Comparison of ENCODE assay signal across 10 cellular contexts in the genomic region with DNA sequence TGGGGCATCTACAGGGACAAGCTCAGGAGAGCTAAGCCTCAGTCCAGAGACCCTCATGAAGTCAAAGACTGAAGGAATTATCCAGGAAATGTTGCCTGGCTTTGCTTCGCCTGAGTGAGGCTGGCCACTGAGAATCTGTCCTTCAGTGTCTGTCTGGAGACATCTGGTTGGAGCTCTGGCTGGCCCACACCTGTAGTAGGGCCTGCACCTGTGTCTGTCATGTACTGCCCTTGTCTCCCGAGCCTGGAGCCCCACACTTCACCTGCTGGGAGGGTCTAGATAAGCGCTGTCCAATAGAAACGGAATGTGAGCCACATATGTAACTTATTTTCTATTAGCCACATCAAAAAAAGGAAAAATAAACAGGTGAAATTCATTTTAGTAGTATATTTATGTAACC. TPM values are rescaled to one million over a fixed set of nuclear protein-coding genes. Genes with fewer than 3 reads are reported as not detected.
DNase-seq lines count a peak whose midpoint lies in the region; ATAC-seq and TF ChIP-seq lines count a peak whose summit lies in the region.
"Had no signal": no experiment of that assay in that cellular context is flagged by ENCODE, and none has a peak within 500 bp of the region (broad histone marks: within the 10 kb centered on the region; RNA-seq: fewer than 3 reads in every experiment).

No MANE protein-coding gene starts in this region.

- intact Hi-C loops in Right ventricle myocardium inferior (cut with DNase I) = no loop called here

- H3K27ac ChIP-seq in right atrium auricular region (peak overlapping the region; percentile 71 to 99), coronary artery (peak overlapping the region; percentile 69 to 89), neutrophil (peak overlapping the region; percentile 61)

- H3K9me3 ChIP-seq in right atrium auricular region (no peaks in the 10 kb centered on the region), neutrophil (no peaks in the 10 kb centered on the region)

- ATAC-seq in Right ventricle myocardium inferior (no peak), GM18519 (IDR thresholded peaks at IDR 0.05; ENCODE audit: low FRiP score, unreplicated experiment) (no peak), HG03097 (IDR thresholded peaks at IDR 0.05; ENCODE audit: low FRiP score, unreplicated experiment) (no peak), HG03378 (IDR thresholded peaks at IDR 0.05; ENCODE audit: unreplicated experiment) (no peak)

- DNase-seq in right atrium auricular region (ENCODE audit: low spot score) (no peak), Right ventricle myocardium inferior (ENCODE audit: missing footprints) (no peak), coronary artery (ENCODE audit: low spot score) (no peak), D341Med (ENCODE audit: low spot score) (no peak)
- DNase-seq: NCI-H1048, NCI-H774 had no signal

- H3K4me3 ChIP-seq in right atrium auricular region (no peak overlapping the region), coronary artery (no peak overlapping the region), neutrophil (ENCODE audit: low read depth in 1 of 2, low read length in 1 of 2) (no peak overlapping the region)

- H3K4me1 ChIP-seq in right atrium auricular region (peaks cover 0 to 48% of the 10 kb centered on the region in 2 donors), neutrophil (ENCODE audit: control insufficient read depth in 1 of 2, insufficient read depth in 1 of 2, low read depth in 1 of 2, low read length in 1 of 2) (peaks cover 78 to 80% of the 10 kb centered on the region in 2 experiments)

- H3K36me3 ChIP-seq in right atrium auricular region (no peaks in the 10 kb centered on the region), neutrophil (no peaks in the 10 kb centered on the region)

- no peak for TF ChIP-seq CTCF in right atrium auricular region (IDR thresholded peaks at IDR 0.05)
- TF ChIP-seq CTCF in coronary artery (IDR thresholded peaks at IDR 0.05) = no peak
- TF ChIP-seq CTCF in neutrophil (IDR thresholded peaks at IDR 0.05) = no peak

- H3K27me3 ChIP-seq in right atrium auricular region (no peaks in the 10 kb centered on the region), neutrophil (no peaks in the 10 kb centered on the region)

RNA-seq across cellular contexts. Expression of a gene that starts 9.9 kb away (rescaled TPM):
- total RNA-seq in right atrium auricular region = 10 to 100 TPM; 33.4 to 60.2 TPM
- 38.8 TPM for total RNA-seq in Right ventricle myocardium inferior

RNA-seq across cellular contexts. Expression of a gene that starts 56.5 kb away (rescaled TPM):
- total RNA-seq in right atrium auricular region (10 to 100 TPM; 48.9 to 52.0 TPM), Right ventricle myocardium inferior (23.2 TPM)
